In the genomic region with DNA sequence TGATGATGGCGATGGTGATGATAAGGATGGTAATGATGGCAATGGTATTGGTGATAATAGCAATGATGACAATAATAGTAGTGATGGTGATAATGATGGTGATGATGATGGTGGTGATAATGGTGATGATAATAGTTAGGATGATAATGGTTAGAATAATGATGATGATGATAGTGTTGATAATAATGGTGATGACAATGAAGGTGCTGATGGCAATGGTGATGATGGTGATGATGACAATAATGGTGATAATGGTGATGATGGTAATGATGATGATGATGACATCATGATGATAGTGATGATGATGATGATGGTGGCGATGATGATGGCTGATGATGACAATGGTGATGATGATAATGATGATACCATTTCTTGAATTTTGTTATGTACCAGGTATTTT, we compare ENCODE assay signal across 2 cellular contexts.
A peak's percentile ranks its signal among the peaks of the same experiment; 100 is the strongest.
TF ChIP-seq lines count a peak whose summit lies in the region.

No MANE protein-coding gene starts in this region.

TF ChIP-seq in HEK293T, 16 proteins besides CTCF, POLR2A, EP300 and RAD21:
- peak; percentile 62; the same call in 1 of the 2 replicates for TF ChIP-seq SUZ12 (IDR thresholded peaks at IDR 0.05)
- no peak for TF ChIP-seq ARNT (IDR thresholded peaks at IDR 0.05)

TF ChIP-seq in H1, 55 proteins besides CTCF, POLR2A, EP300 and RAD21:
- TF ChIP-seq SIN3A (conservative IDR thresholded peaks at IDR 0.05 in 1 of 2, IDR thresholded peaks at IDR 0.05 in 1 of 2; ENCODE audit: low read depth in 1 of 2, low read length in 2 of 2) (no peak), SIRT6 (IDR thresholded peaks at IDR 0.05; ENCODE audit: low read length) (no peak), FOSL1 (IDR thresholded peaks at IDR 0.05; ENCODE audit: insufficient read depth, low read depth, low read length) (no peak), KDM1A (IDR thresholded peaks at IDR 0.05; ENCODE audit: borderline replicate concordance, low read length) (no peak), BCL11A (IDR thresholded peaks at IDR 0.05; ENCODE audit: low read depth in 2 of 2, low read length in 2 of 2) (no peak), EGR1 (IDR thresholded peaks at IDR 0.05; ENCODE audit: borderline replicate concordance, low read depth, low read length) (no peak), CHD2 (IDR thresholded peaks at IDR 0.05; ENCODE audit: low read length) (no peak), TEAD4 (IDR thresholded peaks at IDR 0.05; ENCODE audit: low read depth, low read length) (no peak), TCF12 (IDR thresholded peaks at IDR 0.05; ENCODE audit: low read depth, low read length) (no peak), SIX5 (IDR thresholded peaks at IDR 0.05; ENCODE audit: low read depth, low read length) (no peak)
- TF ChIP-seq, protein P1, sequence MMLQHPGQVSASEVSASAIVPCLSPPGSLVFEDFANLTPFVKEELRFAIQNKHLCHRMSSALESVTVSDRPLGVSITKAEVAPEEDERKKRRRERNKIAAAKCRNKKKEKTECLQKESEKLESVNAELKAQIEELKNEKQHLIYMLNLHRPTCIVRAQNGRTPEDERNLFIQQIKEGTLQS (IDR thresholded peaks at IDR 0.05; ENCODE audit: insufficient read depth, low read depth, low read length): no peak
TF ChIP-seq in H1: peak in this region for 0.
